13 cellular contexts compared by ENCODE assay signal in genomic region chr22:47169801-47170140, GRCh38.
"Had no signal": no experiment of that assay in that cellular context is flagged by ENCODE, and none has a peak within 500 bp of the region (broad histone marks: within the 10 kb centered on the region; RNA-seq: fewer than 3 reads in every experiment).

No MANE protein-coding gene starts in this region.

- H3K27me3 ChIP-seq: gastroesophageal sphincter, thyroid gland had no signal

- H3K4me3 ChIP-seq: gastroesophageal sphincter, thyroid gland had no signal

- FAIRE-seq: astrocyte, bronchial epithelial cell, endometrium had no signal

- DNase-seq: activated CD4-positive, alpha-beta T cell treated with anti-CD3 and anti-CD28 coated beads for 1 hour; activated naive CD4-positive, alpha-beta T cell; activated naive CD8-positive, alpha-beta T cell treated with anti-CD3 and anti-CD28 coated beads, Interleukin-2, amount 50 U/mL, for 24 hours; activated T-cell treated with anti-CD3 and anti-CD28 coated beads, Interleukin-2, amount 50 U/mL, for 72 hours; naive thymus-derived CD4-positive, alpha-beta T cell; occipital lobe; stimulated activated CD4-positive, alpha-beta T cell treated with anti-CD3 and anti-CD28 coated beads, Interleukin-12 subunit alpha, Interleukin-12 subunit beta, amount 100 ng/mL, for 4 hours had no signal

- H3K9me3 ChIP-seq: gastroesophageal sphincter, thyroid gland had no signal

- ATAC-seq: activated naive CD8-positive, alpha-beta T cell treated with anti-CD3 and anti-CD28 coated beads, Interleukin-2, amount 50 U/mL, for 24 hours; activated T-cell treated with anti-CD3 and anti-CD28 coated beads, Interleukin-2, amount 50 U/mL, for 72 hours; gastroesophageal sphincter; naive thymus-derived CD4-positive, alpha-beta T cell; stimulated activated effector memory CD8-positive, alpha-beta T cell treated with anti-CD3 and anti-CD28 coated beads, Interleukin-12 subunit alpha, Interleukin-12 subunit beta, amount 100 ng/mL, for 72 hours had no signal

- H3K36me3 ChIP-seq: thyroid gland had no signal

- H3K27ac ChIP-seq: gastroesophageal sphincter, thyroid gland had no signal

- H3K4me1 ChIP-seq: gastroesophageal sphincter, thyroid gland had no signal
